ENCODE assay signal across 8 cellular contexts in genomic region chr3:130893240-130894129, GRCh38. TPM values are rescaled to one million over a fixed set of nuclear protein-coding genes. Genes with fewer than 3 reads are reported as not detected.
DNase-seq lines count a peak whose midpoint lies in the region; ATAC-seq, FAIRE-seq and TF ChIP-seq lines count a peak whose summit lies in the region.

TSS of gene ATP2C1 (plus strand) at chr3:130894084. CDS start at chr3:130894770, 686 bp downstream.

- no peaks in the 10 kb centered on the region for H3K9me3 ChIP-seq in AG04450 (ENCODE audit: control insufficient read depth, insufficient read depth, low read length)
- H3K9me3 ChIP-seq in smooth muscle cell (replicated peaks; ENCODE audit: low read depth), result no peaks in the 10 kb centered on the region

- H3K4me3 ChIP-seq in AG04450 (ENCODE audit: low read depth, low read length), result peak within 1 kb of the TSS; percentile 86
- peak within 1 kb of the TSS; percentile 93 for H3K4me3 ChIP-seq in WI38 (ENCODE audit: low read depth, low read length)
- peak within 1 kb of the TSS; percentile 79 for H3K4me3 ChIP-seq in bronchial epithelial cell (ENCODE audit: low read depth, low read length)
- peak within 1 kb of the TSS; percentile 91 for H3K4me3 ChIP-seq in smooth muscle cell

- peak within 1 kb of the TSS; percentile 96 for H2AFZ ChIP-seq in smooth muscle cell (ENCODE audit: low read depth)

- peak within 1 kb of the TSS; percentile 95 for H3K9ac ChIP-seq in smooth muscle cell (ENCODE audit: low read depth)

- no peaks in the 10 kb centered on the region for H3K36me3 ChIP-seq in bronchial epithelial cell (ENCODE audit: control insufficient read depth, insufficient read depth, low read length)
- H3K36me3 ChIP-seq in smooth muscle cell (ENCODE audit: low read depth), result no peaks in the 10 kb centered on the region

- POLR2A ChIA-PET in AG04450 (lab: Yijun Ruan, JAX), result interaction anchor here (0.6 to 2.7 kb wide), 11 partner anchors 34 to 1556 kb away, joined by 3 to 16 read pairs (median 3); partner anchors contain the start of genes ASTE1 and NEK11

- no peak for FAIRE-seq in bronchial epithelial cell (lab: Jason Lieb, UNC)

- H3K27me3 ChIP-seq in AG04450 (ENCODE audit: control insufficient read depth, insufficient read depth, low read length), result no peaks in the 10 kb centered on the region
- no peaks in the 10 kb centered on the region for H3K27me3 ChIP-seq in bronchial epithelial cell (ENCODE audit: control insufficient read depth, insufficient read depth, low read length)
- no peaks in the 10 kb centered on the region for H3K27me3 ChIP-seq in smooth muscle cell (ENCODE audit: low read depth)

- under 1% methylated on average over 55 of the region's 73 CpGs for WGBS in smooth muscle cell (ENCODE audit: low lambda C conversion rate)

- DNase-seq in AG04450 (ENCODE audit: low read depth, low spot score), result peak; percentile 84
- DNase-seq in NCI-H2227 (lab: John Stamatoyannopoulos, UW; ENCODE audit: unreplicated experiment), result peak; percentile 95
- peak; percentile 86 for DNase-seq in bronchial epithelial cell (ENCODE audit: low read depth)
- DNase-seq in iPS-NIHi7 (ENCODE audit: extremely low spot score), result peak; percentile 93
- DNase-seq in smooth muscle cell (lab: John Stamatoyannopoulos, UW; ENCODE audit: unreplicated experiment), result peak; percentile 87

- H3K79me2 ChIP-seq in smooth muscle cell (ENCODE audit: low read depth), result peaks cover 40% of the 10 kb centered on the region

- H3K4me1 ChIP-seq in smooth muscle cell (ENCODE audit: low read depth), result peaks cover 14% of the 10 kb centered on the region

- peak within 1 kb of the TSS; percentile 95 for H3K4me2 ChIP-seq in smooth muscle cell

- peaks cover 34% of the 10 kb centered on the region for H4K20me1 ChIP-seq in smooth muscle cell (ENCODE audit: low read depth)

- no peak; the same call in 1 of the 2 replicates for TF ChIP-seq CTCF in AG04450 (IDR thresholded peaks at IDR 0.05; ENCODE audit: low read depth, low read length)
- no peak for TF ChIP-seq CTCF in WI38 (IDR thresholded peaks at IDR 0.05; ENCODE audit: low read depth, low read length)
- TF ChIP-seq CTCF in bronchial epithelial cell (IDR thresholded peaks at IDR 0.05; ENCODE audit: insufficient read depth, low read length, severe bottlenecking), result no peak
- no peak for TF ChIP-seq CTCF in smooth muscle cell (IDR thresholded peaks at IDR 0.05; ENCODE audit: borderline replicate concordance, insufficient read depth, poor library complexity, severe bottlenecking)

- ATAC-seq in GM18907 (IDR thresholded peaks at IDR 0.05; ENCODE audit: unreplicated experiment) (peak; percentile 89), HG03159 (IDR thresholded peaks at IDR 0.05; ENCODE audit: unreplicated experiment) (peak; percentile 88)

- CTCF ChIA-PET in AG04450 (lab: Charles Lee), result interaction anchor here (0.6 to 6.4 kb wide), 50 partner anchors 10 to 656 kb away, joined by 3 to 56 read pairs (median 4); partner anchors contain the start of genes ASTE1, NEK11 and PIK3R4

- H3F3A ChIP-seq in smooth muscle cell (ENCODE audit: low read depth), result no peaks in the 10 kb centered on the region

- H3K27ac ChIP-seq in AG04450 (ENCODE audit: low read depth, low read length), result peak within 1 kb of the TSS; percentile 86
- peak within 1 kb of the TSS; percentile 90 for H3K27ac ChIP-seq in smooth muscle cell (ENCODE audit: low read depth)

RNA-seq across cellular contexts. Expression of gene ATP2C1, which starts in this region (rescaled TPM):
- polyA plus RNA-seq in AG04450 (2011; rRNA removed) (77.1 and 103 TPM in 2 replicates), smooth muscle cell (36.0 and 43.2 TPM in 2 replicates)
- polyA minus RNA-seq in AG04450 (2011; rRNA and poly(A)+ RNA removed), result 67.2 and 102 TPM in 2 replicates
- total RNA-seq in bronchial epithelial cell (96.9 and 149 TPM in 2 replicates), smooth muscle cell (85.9 and 118 TPM in 2 replicates)

Comparison
In these comparisons a context has a peak if more than half of its experiments do, and no peak if none do; other contexts are left out.
1. Peak in every context shown above with its lines: DNase-seq, ATAC-seq, H3K4me3 ChIP-seq and H3K27ac ChIP-seq.